Comparison of ENCODE assay signal across 15 cellular contexts in the genomic region with DNA sequence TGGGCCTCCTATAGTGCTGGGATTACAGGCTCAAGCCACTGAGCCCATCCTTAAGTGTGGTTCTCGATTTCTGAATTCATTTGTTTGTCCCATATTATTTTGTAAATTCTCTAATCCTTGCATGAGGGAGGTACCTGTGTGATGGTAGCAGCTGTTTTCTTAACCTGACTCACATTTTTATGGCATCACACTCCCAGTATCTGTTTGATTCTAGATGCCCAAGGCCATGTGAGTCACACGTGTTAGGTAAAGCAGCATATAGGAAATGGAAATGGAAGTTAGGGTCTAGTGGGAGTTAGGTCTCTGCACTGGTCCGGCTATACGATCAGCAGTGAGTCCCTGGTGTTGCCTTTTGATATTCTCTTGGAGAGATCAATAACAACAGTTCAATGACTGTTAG.
DNase-seq lines count a peak whose midpoint lies in the region; ATAC-seq and TF ChIP-seq lines count a peak whose summit lies in the region.
"Had no signal": no experiment of that assay in that cellular context is flagged by ENCODE, and none has a peak within 500 bp of the region (broad histone marks: within the 10 kb centered on the region; RNA-seq: fewer than 3 reads in every experiment).

No MANE protein-coding gene starts in this region.

- H3K4me2 ChIP-seq in smooth muscle cell, result no peak overlapping the region

- H3K9me3 ChIP-seq in breast epithelium (no peaks in the 10 kb centered on the region), smooth muscle cell (replicated peaks; ENCODE audit: low read depth) (no peaks in the 10 kb centered on the region)
- H3K9me3 ChIP-seq: SJSA1 had no signal

- no peaks in the 10 kb centered on the region for H3K9me3 Mint-ChIP-seq in MCF 10A (ENCODE audit: unreplicated experiment)
- H3K9me3 Mint-ChIP-seq: CD4-positive, alpha-beta memory T cell; HFFc6 had no signal

- no peak overlapping the region for H2AFZ ChIP-seq in smooth muscle cell (ENCODE audit: low read depth)

- H3K27ac ChIP-seq in breast epithelium, result no peak overlapping the region
- H3K27ac ChIP-seq in smooth muscle cell (ENCODE audit: low read depth), result peak overlapping the region; percentile 46
- H3K27ac ChIP-seq: SJSA1 had no signal

- CTCF ChIA-PET in MCF 10A (lab: Yijun Ruan, JAX), result interaction anchor here (1.3 kb wide), 1 partner anchor 12 kb away, joined by 7 read pairs; no protein-coding TSS in a partner anchor

- H3K36me3 ChIP-seq in breast epithelium, result no peaks in the 10 kb centered on the region
- peaks cover 4% of the 10 kb centered on the region for H3K36me3 ChIP-seq in smooth muscle cell (ENCODE audit: low read depth)

- POLR2A ChIA-PET in MCF 10A (lab: Yijun Ruan, JAX), result interaction anchor here (1.0 to 1.4 kb wide), 2 partner anchors 16 to 18 kb away, joined by 3 to 5 read pairs; no protein-coding TSS in a partner anchor

- H3K27me3 Mint-ChIP-seq in MCF 10A (ENCODE audit: insufficient read depth, unreplicated experiment), result no peaks in the 10 kb centered on the region
- H3K27me3 Mint-ChIP-seq: CD4-positive, alpha-beta memory T cell had no signal

- BruUV-seq in MCF 10A (replicated peaks; lab: Mats Ljungman, UMichigan), result no TSS peak

- peaks cover 50% of the 10 kb centered on the region for H3K36me3 Mint-ChIP-seq in MCF 10A (ENCODE audit: insufficient read depth, unreplicated experiment)

- WGBS in smooth muscle cell (ENCODE audit: low lambda C conversion rate), result 89% methylated on average over 4 of the region's 4 CpGs

- no peak overlapping the region for H3K4me3 Mint-ChIP-seq in MCF 10A (ENCODE audit: unreplicated experiment)
- H3K4me3 Mint-ChIP-seq: CD4-positive, alpha-beta memory T cell; HFFc6 had no signal

- DNase-seq in MCF 10A (ENCODE audit: unreplicated experiment) (peak; percentile 76), breast epithelium (ENCODE audit: low spot score in 2 of 2) (no peak), RPMI7951 (ENCODE audit: low read depth) (peak; percentile 32), smooth muscle cell (lab: John Stamatoyannopoulos, UW; ENCODE audit: unreplicated experiment) (no peak), mesenteric fat pad (ENCODE audit: low spot score) (no peak), GM03348 (ENCODE audit: low spot score) (no peak)
- DNase-seq: CD4-positive, alpha-beta memory T cell; GF-D8; HFFc6; NCI-H1930; NCI-H446 treated with DMSO at 0.1 percent for 48 hours; NK-92 treated with Interleukin-12 subunit alpha and Interleukin-12 subunit beta, amount 100 ng/mL, for 24 hours had no signal

- H3K27ac Mint-ChIP-seq in MCF 10A (ENCODE audit: low read depth, unreplicated experiment), result no peak overlapping the region
- H3K27ac Mint-ChIP-seq: CD4-positive, alpha-beta memory T cell; HFFc6 had no signal

- ATAC-seq in esophagus mucosa, result peak; percentile 55
- ATAC-seq in HG02870 (IDR thresholded peaks at IDR 0.05; ENCODE audit: unreplicated experiment), result no peak

- no peaks in the 10 kb centered on the region for H3K79me2 ChIP-seq in smooth muscle cell (ENCODE audit: low read depth)

- TF ChIP-seq CTCF in MCF 10A (IDR thresholded peaks at IDR 0.05; ENCODE audit: unreplicated experiment) (no peak), breast epithelium (IDR thresholded peaks at IDR 0.05) (no peak), smooth muscle cell (IDR thresholded peaks at IDR 0.05; ENCODE audit: borderline replicate concordance, insufficient read depth, poor library complexity, severe bottlenecking) (no peak)

- no peak overlapping the region for H3K4me3 ChIP-seq in breast epithelium
- no peak overlapping the region for H3K4me3 ChIP-seq in smooth muscle cell
- H3K4me3 ChIP-seq: SJSA1 had no signal

- no peak for TF ChIP-seq POLR2A in breast epithelium (IDR thresholded peaks at IDR 0.05)

- H3K27me3 ChIP-seq in breast epithelium (no peaks in the 10 kb centered on the region), smooth muscle cell (ENCODE audit: low read depth) (no peaks in the 10 kb centered on the region)
- H3K27me3 ChIP-seq: SJSA1 had no signal

- no peak overlapping the region for H3K9ac ChIP-seq in smooth muscle cell (ENCODE audit: low read depth)

- H3K4me1 Mint-ChIP-seq in MCF 10A (ENCODE audit: insufficient read depth, unreplicated experiment), result peaks cover 6% of the 10 kb centered on the region

- no peaks in the 10 kb centered on the region for H3F3A ChIP-seq in smooth muscle cell (ENCODE audit: low read depth)

- intact Hi-C loops in MCF 10A (cut with micrococcal nuclease) (no loop called here), breast epithelium (cut with DNase I; ENCODE audit: low total_unique reads) (no loop called here)

- H4K20me1 ChIP-seq in smooth muscle cell (ENCODE audit: low read depth), result no peaks in the 10 kb centered on the region

- H3K4me1 ChIP-seq in breast epithelium, result no peaks in the 10 kb centered on the region
- H3K4me1 ChIP-seq in smooth muscle cell (ENCODE audit: low read depth), result no peaks in the 10 kb centered on the region
- H3K4me1 ChIP-seq: SJSA1 had no signal

Comparison
In these comparisons a context has a peak if more than half of its experiments do, and no peak if none do; other contexts are left out.
1. DNase-seq: peak in MCF 10A (single experiment) and RPMI7951 (single experiment); none in breast epithelium (0 of 2), smooth muscle cell (single experiment), mesenteric fat pad (single experiment) and GM03348 (single experiment).